ENCODE assay signal across 1 cellular context in genomic region chr9:137254624-137255447, GRCh38.
TF ChIP-seq lines count a peak whose summit lies in the region.

TSS of gene NELFB (plus strand) at chr9:137255327.

TF ChIP-seq in HepG2, 621 proteins besides CTCF, POLR2A, EP300 and RAD21 (continued from another document and continues in another):
- TF ChIP-seq SRF (IDR thresholded peaks at IDR 0.05; ENCODE audit: low read depth, low read length) = peak; percentile 65
- TF ChIP-seq IRF9 (CRISPR knock-in tag; IDR thresholded peaks at IDR 0.05; ENCODE audit: borderline replicate concordance) = 0 out of 2 replicates have a peak, but pooled peaks have one; percentile 38
- TF ChIP-seq ZNF772 (CRISPR knock-in tag; IDR thresholded peaks at IDR 0.05) = no peak
- TF ChIP-seq, protein P1, sequence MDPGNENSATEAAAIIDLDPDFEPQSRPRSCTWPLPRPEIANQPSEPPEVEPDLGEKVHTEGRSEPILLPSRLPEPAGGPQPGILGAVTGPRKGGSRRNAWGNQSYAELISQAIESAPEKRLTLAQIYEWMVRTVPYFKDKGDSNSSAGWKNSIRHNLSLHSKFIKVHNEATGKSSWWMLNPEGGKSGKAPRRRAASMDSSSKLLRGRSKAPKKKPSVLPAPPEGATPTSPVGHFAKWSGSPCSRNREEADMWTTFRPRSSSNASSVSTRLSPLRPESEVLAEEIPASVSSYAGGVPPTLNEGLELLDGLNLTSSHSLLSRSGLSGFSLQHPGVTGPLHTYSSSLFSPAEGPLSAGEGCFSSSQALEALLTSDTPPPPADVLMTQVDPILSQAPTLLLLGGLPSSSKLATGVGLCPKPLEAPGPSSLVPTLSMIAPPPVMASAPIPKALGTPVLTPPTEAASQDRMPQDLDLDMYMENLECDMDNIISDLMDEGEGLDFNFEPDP (CRISPR knock-in tag; conservative IDR thresholded peaks at IDR 0.05) = no peak
- peak; percentile 21 for TF ChIP-seq ZEB1 (IDR thresholded peaks at IDR 0.05; ENCODE audit: insufficient replicate concordance, low read depth)
- TF ChIP-seq PITX1 (CRISPR knock-in tag; IDR thresholded peaks at IDR 0.05) = 0 out of 2 replicates have a peak, but pooled peaks have one; percentile 42
- TF ChIP-seq THRA (CRISPR knock-in tag; IDR thresholded peaks at IDR 0.05; ENCODE audit: borderline replicate concordance) = 0 out of 2 replicates have a peak, but pooled peaks have one; percentile 4
- TF ChIP-seq ZNF549 (CRISPR knock-in tag; IDR thresholded peaks at IDR 0.05) = no peak
- TF ChIP-seq XRCC5 (optimal IDR thresholded peaks at IDR 0.05; ENCODE audit: low read length) = peak; percentile 59
- no peak for TF ChIP-seq WIZ (CRISPR knock-in tag; IDR thresholded peaks at IDR 0.05)
- peak; percentile 8; the same call in 1 of the 2 replicates for TF ChIP-seq ZNF639 (CRISPR knock-in tag; conservative IDR thresholded peaks at IDR 0.05)
- TF ChIP-seq ZNF264 (CRISPR knock-in tag; IDR thresholded peaks at IDR 0.05) = no peak
- TF ChIP-seq SNAI1 (CRISPR knock-in tag; IDR thresholded peaks at IDR 0.05; ENCODE audit: borderline replicate concordance) = no peak
- TF ChIP-seq SATB2 (CRISPR knock-in tag; IDR thresholded peaks at IDR 0.05) = 0 out of 2 replicates have a peak, but pooled peaks have one; percentile 54
- no peak for TF ChIP-seq TERF1 (CRISPR knock-in tag; IDR thresholded peaks at IDR 0.05)
- TF ChIP-seq DNMT1 (CRISPR knock-in tag; IDR thresholded peaks at IDR 0.05) = no peak
- peak; percentile 76 for TF ChIP-seq TFDP2 (CRISPR knock-in tag; IDR thresholded peaks at IDR 0.05)
- TF ChIP-seq ZNF329 (CRISPR knock-in tag; IDR thresholded peaks at IDR 0.05; ENCODE audit: low read depth) = no peak; the same call in 1 of the 2 replicates
- no peak; a peak in 1 of 4 replicates for TF ChIP-seq KLF16 (CRISPR knock-in tag; IDR thresholded peaks at IDR 0.05)
- TF ChIP-seq, protein P2, sequence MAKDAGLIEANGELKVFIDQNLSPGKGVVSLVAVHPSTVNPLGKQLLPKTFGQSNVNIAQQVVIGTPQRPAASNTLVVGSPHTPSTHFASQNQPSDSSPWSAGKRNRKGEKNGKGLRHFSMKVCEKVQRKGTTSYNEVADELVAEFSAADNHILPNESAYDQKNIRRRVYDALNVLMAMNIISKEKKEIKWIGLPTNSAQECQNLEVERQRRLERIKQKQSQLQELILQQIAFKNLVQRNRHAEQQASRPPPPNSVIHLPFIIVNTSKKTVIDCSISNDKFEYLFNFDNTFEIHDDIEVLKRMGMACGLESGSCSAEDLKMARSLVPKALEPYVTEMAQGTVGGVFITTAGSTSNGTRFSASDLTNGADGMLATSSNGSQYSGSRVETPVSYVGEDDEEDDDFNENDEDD (CRISPR knock-in tag; IDR thresholded peaks at IDR 0.05; ENCODE audit: borderline replicate concordance) = peak; percentile 70; the same call in 1 of the 2 replicates
- peak; percentile 88 for TF ChIP-seq THAP11 (CRISPR knock-in tag; IDR thresholded peaks at IDR 0.05)
- TF ChIP-seq SIN3B (IDR thresholded peaks at IDR 0.05; ENCODE audit: low read length) = peak; percentile 78; the same call in 1 of the 2 replicates
- TF ChIP-seq KDM2A (CRISPR knock-in tag; IDR thresholded peaks at IDR 0.05; ENCODE audit: borderline replicate concordance, low read depth) = 0 out of 2 replicates have a peak, but pooled peaks have one; percentile 18
- peak; percentile 86 for TF ChIP-seq ZHX2 (IDR thresholded peaks at IDR 0.05; ENCODE audit: low read depth)
- TF ChIP-seq ZHX2 (CRISPR knock-in tag; IDR thresholded peaks at IDR 0.05; ENCODE audit: borderline replicate concordance) = no peak
- TF ChIP-seq, protein P3, sequence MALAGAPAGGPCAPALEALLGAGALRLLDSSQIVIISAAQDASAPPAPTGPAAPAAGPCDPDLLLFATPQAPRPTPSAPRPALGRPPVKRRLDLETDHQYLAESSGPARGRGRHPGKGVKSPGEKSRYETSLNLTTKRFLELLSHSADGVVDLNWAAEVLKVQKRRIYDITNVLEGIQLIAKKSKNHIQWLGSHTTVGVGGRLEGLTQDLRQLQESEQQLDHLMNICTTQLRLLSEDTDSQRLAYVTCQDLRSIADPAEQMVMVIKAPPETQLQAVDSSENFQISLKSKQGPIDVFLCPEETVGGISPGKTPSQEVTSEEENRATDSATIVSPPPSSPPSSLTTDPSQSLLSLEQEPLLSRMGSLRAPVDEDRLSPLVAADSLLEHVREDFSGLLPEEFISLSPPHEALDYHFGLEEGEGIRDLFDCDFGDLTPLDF (CRISPR knock-in tag; IDR thresholded peaks at IDR 0.05) = peak; percentile 90
- peak; percentile 34; the same call in 1 of the 2 replicates for TF ChIP-seq CHD2 (IDR thresholded peaks at IDR 0.05; ENCODE audit: low read depth, low read length)
- TF ChIP-seq FOXO1 (CRISPR knock-in tag; IDR thresholded peaks at IDR 0.05) = 0 out of 2 replicates have a peak, but pooled peaks have one; percentile 7
- TF ChIP-seq ZNF776 (CRISPR knock-in tag; IDR thresholded peaks at IDR 0.05) = peak; percentile 69; the same call in 1 of the 2 replicates
- TF ChIP-seq ARNTL (CRISPR knock-in tag; IDR thresholded peaks at IDR 0.05) = 0 out of 2 replicates have a peak, but pooled peaks have one; percentile 3
- no peak for TF ChIP-seq ZNF530 (CRISPR knock-in tag; IDR thresholded peaks at IDR 0.05; ENCODE audit: low read depth)
- no peak for TF ChIP-seq SNRNP70 (IDR thresholded peaks at IDR 0.05; ENCODE audit: low read depth, low read length)
- TF ChIP-seq, protein P4, sequence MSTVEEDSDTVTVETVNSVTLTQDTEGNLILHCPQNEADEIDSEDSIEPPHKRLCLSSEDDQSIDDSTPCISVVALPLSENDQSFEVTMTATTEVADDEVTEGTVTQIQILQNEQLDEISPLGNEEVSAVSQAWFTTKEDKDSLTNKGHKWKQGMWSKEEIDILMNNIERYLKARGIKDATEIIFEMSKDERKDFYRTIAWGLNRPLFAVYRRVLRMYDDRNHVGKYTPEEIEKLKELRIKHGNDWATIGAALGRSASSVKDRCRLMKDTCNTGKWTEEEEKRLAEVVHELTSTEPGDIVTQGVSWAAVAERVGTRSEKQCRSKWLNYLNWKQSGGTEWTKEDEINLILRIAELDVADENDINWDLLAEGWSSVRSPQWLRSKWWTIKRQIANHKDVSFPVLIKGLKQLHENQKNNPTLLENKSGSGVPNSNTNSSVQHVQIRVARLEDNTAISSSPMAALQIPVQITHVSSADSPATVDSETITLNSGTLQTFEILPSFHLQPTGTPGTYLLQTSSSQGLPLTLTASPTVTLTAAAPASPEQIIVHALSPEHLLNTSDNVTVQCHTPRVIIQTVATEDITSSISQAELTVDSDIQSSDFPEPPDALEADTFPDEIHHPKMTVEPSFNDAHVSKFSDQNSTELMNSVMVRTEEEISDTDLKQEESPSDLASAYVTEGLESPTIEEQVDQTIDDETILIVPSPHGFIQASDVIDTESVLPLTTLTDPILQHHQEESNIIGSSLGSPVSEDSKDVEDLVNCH (CRISPR knock-in tag; IDR thresholded peaks at IDR 0.05) = no peak
- peak; percentile 60; the same call in 1 of the 2 replicates for TF ChIP-seq ZNF205 (CRISPR knock-in tag; IDR thresholded peaks at IDR 0.05)
- TF ChIP-seq IRX3 (CRISPR knock-in tag; IDR thresholded peaks at IDR 0.05; ENCODE audit: borderline replicate concordance, low read depth) = peak; percentile 86; the same call in 1 of the 2 replicates
- TF ChIP-seq MYC (CRISPR knock-in tag; IDR thresholded peaks at IDR 0.05; ENCODE audit: borderline replicate concordance) = peak; percentile 35
- TF ChIP-seq POLR2G (IDR thresholded peaks at IDR 0.05; ENCODE audit: low read depth, low read length) = peak; percentile 88
- 0 out of 2 replicates have a peak, but pooled peaks have one; percentile 58 for TF ChIP-seq PATZ1 (CRISPR knock-in tag; IDR thresholded peaks at IDR 0.05)
